7 cellular contexts compared by ENCODE assay signal in the genomic region with DNA sequence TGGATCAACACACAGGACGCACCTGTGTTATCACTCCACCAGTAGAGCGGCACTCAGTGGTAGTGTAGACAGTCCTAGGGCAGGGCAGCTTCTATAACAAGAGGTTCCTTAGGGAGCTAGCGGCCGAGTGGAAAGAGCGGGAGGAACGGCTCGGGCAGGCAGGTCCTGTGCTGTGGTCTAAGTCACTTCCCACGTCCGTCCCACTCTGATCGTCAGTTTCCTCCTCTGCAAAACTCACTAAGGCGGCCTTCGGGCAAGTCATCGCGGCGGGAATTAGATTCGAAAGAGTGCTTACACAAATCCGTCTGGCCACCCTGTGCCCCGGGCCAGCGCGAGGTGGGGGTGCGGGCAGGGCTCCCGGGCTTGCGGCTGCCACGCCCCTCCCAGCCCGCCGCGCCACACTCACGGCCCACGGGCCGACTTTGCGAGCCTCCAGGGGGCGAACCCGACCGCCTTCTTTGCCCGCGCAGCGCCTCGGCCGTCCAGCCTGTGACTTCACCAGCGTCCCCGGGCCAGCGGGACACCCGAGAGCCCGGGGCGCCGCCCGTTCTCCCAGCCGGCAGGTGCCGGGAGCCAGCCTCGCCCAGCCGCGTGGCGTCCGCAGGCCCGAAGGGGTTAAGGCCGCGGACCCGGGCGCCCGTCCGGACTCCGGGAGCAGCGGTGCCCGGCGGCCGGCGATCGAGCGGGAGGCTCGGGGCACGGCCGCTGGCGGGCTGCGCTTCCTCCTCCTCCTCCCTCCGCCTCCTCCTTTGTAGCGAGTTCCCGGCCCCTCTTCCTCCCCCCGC. TPM values are rescaled to one million over a fixed set of nuclear protein-coding genes. Genes with fewer than 3 reads are reported as not detected.
DNase-seq lines count a peak whose midpoint lies in the region; ATAC-seq and TF ChIP-seq lines count a peak whose summit lies in the region.

No MANE protein-coding gene starts in this region.

- H3K9me3 Mint-ChIP-seq in activated T-cell treated with anti-CD3 and anti-CD28 coated beads, Interleukin-2, amount 50 U/mL, for 4 hours: no peaks in the 10 kb centered on the region

- H2AFZ ChIP-seq in fibroblast of lung (ENCODE audit: low read length): peak overlapping the region; percentile 85

- peaks cover 49% of the 10 kb centered on the region for H3K79me2 ChIP-seq in fibroblast of lung (ENCODE audit: control insufficient read depth, insufficient read depth, low read length)

- under 1% methylated on average over 78 of the region's 78 CpGs for WGBS in thymus

- peak; percentile 39 to 46 for TF ChIP-seq CTCF in fibroblast of lung (conservative IDR thresholded peaks at IDR 0.05 in 1 of 2, IDR thresholded peaks at IDR 0.05 in 1 of 2; ENCODE audit: low read depth in 1 of 2, low read length in 2 of 2)

- H3K9me3 ChIP-seq in fibroblast of lung (ENCODE audit: control insufficient read depth, insufficient read depth, low read depth, low read length) (no peaks in the 10 kb centered on the region), thymus (ENCODE audit: control insufficient read depth) (peaks cover 3% of the 10 kb centered on the region)

- H3K4me1 ChIP-seq in fibroblast of lung (ENCODE audit: control insufficient read depth, extremely low read depth, insufficient read depth, low read length) (peaks cover 9% of the 10 kb centered on the region), thymus (ENCODE audit: control insufficient read depth, insufficient read depth, low read length) (peaks cover 4% of the 10 kb centered on the region)

- H3K4me3 ChIP-seq in fibroblast of lung (replicated peaks in 1 of 4; ENCODE audit: control extremely low read depth in 1 of 4, insufficient read depth in 1 of 4, low read depth in 3 of 4, low read length in 4 of 4): peak overlapping the region; percentile 52 to 82 (median 78)
- peak overlapping the region; percentile 46 for H3K4me3 ChIP-seq in thymus (ENCODE audit: low read length)

- no peaks in the 10 kb centered on the region for H3K36me3 Mint-ChIP-seq in activated T-cell treated with anti-CD3 and anti-CD28 coated beads, Interleukin-2, amount 50 U/mL, for 4 hours (ENCODE audit: insufficient read depth)

- peak overlapping the region; percentile 68 for H3K9ac ChIP-seq in fibroblast of lung (ENCODE audit: insufficient read depth, low read length)

- peaks cover 4% of the 10 kb centered on the region for H3K27me3 ChIP-seq in fibroblast of lung (ENCODE audit: control insufficient read depth, insufficient read depth, low read length)
- H3K27me3 ChIP-seq in thymus (ENCODE audit: control insufficient read depth, insufficient read depth): peaks cover 52% of the 10 kb centered on the region

- H3K36me3 ChIP-seq in fibroblast of lung (ENCODE audit: control insufficient read depth, insufficient read depth, low read length): no peaks in the 10 kb centered on the region
- H3K36me3 ChIP-seq in thymus (ENCODE audit: control insufficient read depth, insufficient read depth): no peaks in the 10 kb centered on the region

- peak overlapping the region; percentile 76 for H3K4me3 Mint-ChIP-seq in activated T-cell treated with anti-CD3 and anti-CD28 coated beads, Interleukin-2, amount 50 U/mL, for 4 hours

- peak overlapping the region; percentile 92 for H3K4me2 ChIP-seq in fibroblast of lung (ENCODE audit: extremely low read depth, insufficient read depth, low read length)

- H3K27ac ChIP-seq in fibroblast of lung (ENCODE audit: insufficient read depth, low read length) (peak overlapping the region; percentile 51), thymus (ENCODE audit: low read depth) (no peak overlapping the region)

- H3K4me1 Mint-ChIP-seq in activated T-cell treated with anti-CD3 and anti-CD28 coated beads, Interleukin-2, amount 50 U/mL, for 4 hours (ENCODE audit: low read depth): peaks cover 12% of the 10 kb centered on the region

- no peaks in the 10 kb centered on the region for H4K20me1 ChIP-seq in fibroblast of lung (ENCODE audit: control insufficient read depth, extremely low read depth, insufficient read depth, low read length)

- peak; percentile 57 to 59 for ATAC-seq in activated T-cell treated with anti-CD3 and anti-CD28 coated beads, Interleukin-2, amount 50 U/mL, for 4 hours
- ATAC-seq in HG02970 (IDR thresholded peaks at IDR 0.05; ENCODE audit: low FRiP score, unreplicated experiment): no peak

- peak; percentile 31 for DNase-seq in GM04504 (ENCODE audit: low read depth)
- DNase-seq in NCI-H2029 treated with DMSO at 0.1 percent for 48 hours (lab: John Stamatoyannopoulos, UW): peak; percentile 30
- peak; percentile 16 for DNase-seq in activated T-cell treated with anti-CD3 and anti-CD28 coated beads, Interleukin-2, amount 50 U/mL, for 4 hours
- DNase-seq in fibroblast of lung (ENCODE audit: low read depth in 2 of 2): peak; percentile 69 to 75
- DNase-seq in mucosa of gallbladder (ENCODE audit: low spot score): peak; percentile 57

- H3K27me3 Mint-ChIP-seq in activated T-cell treated with anti-CD3 and anti-CD28 coated beads, Interleukin-2, amount 50 U/mL, for 4 hours (ENCODE audit: low read depth): peaks cover 56% of the 10 kb centered on the region

RNA-seq across cellular contexts. Expression of a gene that starts 0.4 kb away (rescaled TPM):
- total RNA-seq in activated T-cell treated with anti-CD3 and anti-CD28 coated beads, Interleukin-2, amount 50 U/mL, for 4 hours: under 1 TPM; 0.08 TPM
- total RNA-seq in fibroblast of lung (15.7 and 25.3 TPM in 2 replicates), mucosa of gallbladder (2.9 TPM)
- polyA plus RNA-seq in fibroblast of lung (17.5 and 70.2 TPM in 2 replicates), thymus (1.3 TPM)
- polyA plus RNA-seq in fibroblast of lung (2012): 22.1 and 70.4 TPM in 2 replicates
- 58.7 and 208 TPM in 2 replicates for polyA minus RNA-seq in fibroblast of lung (ENCODE audit: low replicate concordance)

Comparison
In these comparisons a context has a peak if more than half of its experiments do, and no peak if none do; other contexts are left out.
1. DNase-seq: peak in every context shown above with its lines; median percentile 72 in fibroblast of lung; 57 in mucosa of gallbladder; 31 in GM04504; 30 in NCI-H2029 treated with DMSO at 0.1 percent for 48 hours; 16 in activated T-cell treated with anti-CD3 and anti-CD28 coated beads, Interleukin-2, amount 50 U/mL, for 4 hours.